ENCODE assay signal across 12 cellular contexts in genomic region chr6:88135578-88136114, GRCh38. TPM values are rescaled to one million over a fixed set of nuclear protein-coding genes. Genes with fewer than 3 reads are reported as not detected.
DNase-seq lines count a peak whose midpoint lies in the region; ATAC-seq, FAIRE-seq and TF ChIP-seq lines count a peak whose summit lies in the region.
"Had no signal": no experiment of that assay in that cellular context is flagged by ENCODE, and none has a peak within 500 bp of the region (broad histone marks: within the 10 kb centered on the region; RNA-seq: fewer than 3 reads in every experiment).

No MANE protein-coding gene starts in this region.

- POLR2A ChIA-PET in activated B cell treated with CpG ODN at 0.5 μM for 24 hours (lab: Charles Lee): interaction anchor here (1.0 to 1.5 kb wide), 3 partner anchors 30 to 213 kb away, joined by 3 to 7 read pairs (median 3); partner anchors contain the start of gene CNR1

- ATAC-seq in GM18867 (IDR thresholded peaks at IDR 0.05; ENCODE audit: unreplicated experiment) (peak; percentile 94), GM21576 (IDR thresholded peaks at IDR 0.05; ENCODE audit: unreplicated experiment) (peak; percentile 84), HG03139 (IDR thresholded peaks at IDR 0.05; ENCODE audit: unreplicated experiment) (peak; percentile 64), activated B cell treated with CpG ODN at 0.5 μM for 24 hours (ENCODE audit: low read depth) (peak; percentile 73)

- peaks cover 47% of the 10 kb centered on the region for H3K4me1 Mint-ChIP-seq in activated B cell treated with CpG ODN at 0.5 μM for 24 hours

- intact Hi-C loops in activated B cell treated with CpG ODN at 0.5 μM for 24 hours (cut with micrococcal nuclease): no loop called here

- no peaks in the 10 kb centered on the region for H3K27me3 Mint-ChIP-seq in activated B cell treated with CpG ODN at 0.5 μM for 24 hours

- FAIRE-seq in frontal cortex (lab: Jason Lieb, UNC): no peak
- FAIRE-seq: H54 had no signal

- no peaks in the 10 kb centered on the region for H3K9me3 Mint-ChIP-seq in activated B cell treated with CpG ODN at 0.5 μM for 24 hours

- DNase-seq in activated B cell treated with CpG ODN at 0.5 μM for 24 hours: no peak
- DNase-seq in frontal cortex (ENCODE audit: low spot score in 2 of 2): no peak
- DNase-seq in 8988T: no peak
- DNase-seq in nucleus accumbens (lab: John Stamatoyannopoulos, UW): no peak
- DNase-seq in HuH-7.5 (ENCODE audit: low spot score): no peak
- DNase-seq: activated naive CD4-positive, alpha-beta T cell; dermis blood vessel endothelial cell; DMS 273 treated with DMSO at 0.1 percent for 48 hours had no signal

- no peaks in the 10 kb centered on the region for H3K36me3 Mint-ChIP-seq in activated B cell treated with CpG ODN at 0.5 μM for 24 hours (ENCODE audit: low read depth)

- no peak for TF ChIP-seq CTCF in activated B cell treated with CpG ODN at 0.5 μM for 24 hours (IDR thresholded peaks at IDR 0.05)

- H3K4me3 Mint-ChIP-seq in activated B cell treated with CpG ODN at 0.5 μM for 24 hours: peak overlapping the region; percentile 33

- H3K27ac Mint-ChIP-seq in activated B cell treated with CpG ODN at 0.5 μM for 24 hours: peak overlapping the region; percentile 62

- CTCF ChIA-PET in activated B cell treated with CpG ODN at 0.5 μM for 24 hours (lab: Charles Lee): no interaction called here

RNA-seq across cellular contexts. Expression of gene CNR1, which starts 30.5 kb away (rescaled TPM):
- 2.7 and 4.4 TPM in 2 replicates for total RNA-seq in activated B cell treated with CpG ODN at 0.5 μM for 24 hours
- 342 TPM for total RNA-seq in frontal cortex
- total RNA-seq: dermis blood vessel endothelial cell had no signal

Comparison
In these comparisons a context has a peak if more than half of its experiments do, and no peak if none do; other contexts are left out.
1. RNA of gene CNR1, which starts 30.5 kb away (total RNA-seq): 342 TPM in frontal cortex (single experiment); 2.7 to 4.4 TPM in activated B cell treated with CpG ODN at 0.5 μM for 24 hours; every median in the first group is over 10 times any median in the second.
2. Peak in every context shown above with its lines, with median percentiles within 50 percentile points of each other: ATAC-seq.